Comparison of ENCODE assay signal across 15 cellular contexts in genomic region chr5:150156540-150156939, GRCh38. TPM values are rescaled to one million over a fixed set of nuclear protein-coding genes. Genes with fewer than 3 reads are reported as not detected.
DNase-seq lines count a peak whose midpoint lies in the region; ATAC-seq and TF ChIP-seq lines count a peak whose summit lies in the region.
"Had no signal": no experiment of that assay in that cellular context is flagged by ENCODE, and none has a peak within 500 bp of the region (broad histone marks: within the 10 kb centered on the region; RNA-seq: fewer than 3 reads in every experiment).

No MANE protein-coding gene starts in this region.

- peaks cover 42% of the 10 kb centered on the region for H3K4me1 Mint-ChIP-seq in activated CD8-positive, alpha-beta memory T cell treated with anti-CD3 and anti-CD28 coated beads, Interleukin-2, amount 10 ng/mL, durations not matched to agents 7 days and 5 days
- peaks cover 28 to 36% of the 10 kb centered on the region in 2 donors for H3K4me1 Mint-ChIP-seq in natural killer cell treated with Interleukin-12 subunit alpha and Interleukin-12 subunit beta and Interleukin-15 and Interleukin-18, amount 100 ng/mL, for 72 hours (ENCODE audit: low read depth in 2 of 2)
- H3K4me1 Mint-ChIP-seq in type B pancreatic cell (ENCODE audit: unreplicated experiment) = peaks cover 52% of the 10 kb centered on the region

- no peak for DNase-seq in activated CD8-positive, alpha-beta memory T cell treated with anti-CD3 and anti-CD28 coated beads, Interleukin-2, amount 10 ng/mL, durations not matched to agents 7 days and 5 days
- no peak for DNase-seq in activated CD8-positive, alpha-beta memory T cell treated with anti-CD3 and anti-CD28 coated beads, Interleukin-2, amount 50 U/mL, for 4 hours
- DNase-seq in natural killer cell treated with Interleukin-12 subunit alpha and Interleukin-12 subunit beta and Interleukin-15 and Interleukin-18, amount 100 ng/mL, for 72 hours (ENCODE audit: low spot score) = no peak
- DNase-seq in type B pancreatic cell (ENCODE audit: extremely low spot score, unreplicated experiment) = no peak
- no peak for DNase-seq in COLO829 (ENCODE audit: low spot score)
- DNase-seq in RKO (ENCODE audit: low spot score) = no peak
- no peak for DNase-seq in NCI-H2107 treated with DMSO at 0.1 percent for 48 hours (lab: John Stamatoyannopoulos, UW; ENCODE audit: unreplicated experiment)
- DNase-seq: 8988T; activated CD4-positive, alpha-beta memory T cell treated with anti-CD3 and anti-CD28 coated beads, Interleukin-2, amount 10 ng/mL, durations not matched to agents 7 days and 5 days; H9; NCI-H69; retina had no signal

- peak overlapping the region; percentile 88 for H3K4me3 Mint-ChIP-seq in activated CD8-positive, alpha-beta memory T cell treated with anti-CD3 and anti-CD28 coated beads, Interleukin-2, amount 10 ng/mL, durations not matched to agents 7 days and 5 days
- H3K4me3 Mint-ChIP-seq in natural killer cell treated with Interleukin-12 subunit alpha and Interleukin-12 subunit beta and Interleukin-15 and Interleukin-18, amount 100 ng/mL, for 72 hours = peak overlapping the region; percentile 97
- H3K4me3 Mint-ChIP-seq in type B pancreatic cell = peak overlapping the region; percentile 89

- H3K27me3 Mint-ChIP-seq in activated CD8-positive, alpha-beta memory T cell treated with anti-CD3 and anti-CD28 coated beads, Interleukin-2, amount 10 ng/mL, durations not matched to agents 7 days and 5 days = peaks cover 11% of the 10 kb centered on the region
- H3K27me3 Mint-ChIP-seq in natural killer cell treated with Interleukin-12 subunit alpha and Interleukin-12 subunit beta and Interleukin-15 and Interleukin-18, amount 100 ng/mL, for 72 hours = no peaks in the 10 kb centered on the region
- H3K27me3 Mint-ChIP-seq in type B pancreatic cell = peaks cover 23% of the 10 kb centered on the region

- peak overlapping the region; percentile 90 for H3K27ac ChIP-seq in cingulate gyrus (ENCODE audit: low read depth, low read length)

- no peak for ATAC-seq in activated CD8-positive, alpha-beta memory T cell treated with anti-CD3 and anti-CD28 coated beads, Interleukin-2, amount 10 ng/mL, durations not matched to agents 7 days and 5 days
- no peak for ATAC-seq in natural killer cell treated with Interleukin-12 subunit alpha and Interleukin-12 subunit beta and Interleukin-15 and Interleukin-18, amount 100 ng/mL, for 72 hours

- CTCF ChIA-PET in activated CD8-positive, alpha-beta memory T cell treated with anti-CD3 and anti-CD28 coated beads, Interleukin-2, amount 10 ng/mL, durations not matched to agents 7 days and 5 days (lab: Charles Lee) = interaction anchor here (0.6 to 4.0 kb wide), 3 partner anchors 22 to 159 kb away, joined by 3 to 20 read pairs (median 3); no protein-coding TSS in a partner anchor

- H3K36me3 Mint-ChIP-seq in activated CD8-positive, alpha-beta memory T cell treated with anti-CD3 and anti-CD28 coated beads, Interleukin-2, amount 10 ng/mL, durations not matched to agents 7 days and 5 days = peaks cover 14% of the 10 kb centered on the region
- H3K36me3 Mint-ChIP-seq in natural killer cell treated with Interleukin-12 subunit alpha and Interleukin-12 subunit beta and Interleukin-15 and Interleukin-18, amount 100 ng/mL, for 72 hours = no peaks in the 10 kb centered on the region
- H3K36me3 Mint-ChIP-seq in type B pancreatic cell = no peaks in the 10 kb centered on the region

- no peak for TF ChIP-seq CTCF in type B pancreatic cell (conservative IDR thresholded peaks at IDR 0.05)

- H3K9me3 Mint-ChIP-seq in activated CD8-positive, alpha-beta memory T cell treated with anti-CD3 and anti-CD28 coated beads, Interleukin-2, amount 10 ng/mL, durations not matched to agents 7 days and 5 days (ENCODE audit: low read depth) = no peaks in the 10 kb centered on the region
- H3K9me3 Mint-ChIP-seq in natural killer cell treated with Interleukin-12 subunit alpha and Interleukin-12 subunit beta and Interleukin-15 and Interleukin-18, amount 100 ng/mL, for 72 hours = no peaks in the 10 kb centered on the region
- H3K9me3 Mint-ChIP-seq in type B pancreatic cell = no peaks in the 10 kb centered on the region
- H3K9me3 Mint-ChIP-seq: activated CD4-positive, alpha-beta memory T cell treated with anti-CD3 and anti-CD28 coated beads, Interleukin-2, amount 10 ng/mL, durations not matched to agents 7 days and 5 days; H9 had no signal

- no peak overlapping the region for H3K27ac Mint-ChIP-seq in activated CD8-positive, alpha-beta memory T cell treated with anti-CD3 and anti-CD28 coated beads, Interleukin-2, amount 10 ng/mL, durations not matched to agents 7 days and 5 days
- H3K27ac Mint-ChIP-seq in natural killer cell treated with Interleukin-12 subunit alpha and Interleukin-12 subunit beta and Interleukin-15 and Interleukin-18, amount 100 ng/mL, for 72 hours = peak overlapping the region; percentile 53 to 86
- H3K27ac Mint-ChIP-seq in type B pancreatic cell = peak overlapping the region; percentile 55
- H3K27ac Mint-ChIP-seq: activated CD4-positive, alpha-beta memory T cell treated with anti-CD3 and anti-CD28 coated beads, Interleukin-2, amount 10 ng/mL, durations not matched to agents 7 days and 5 days had no signal

RNA-seq across cellular contexts. Expression of gene PDGFRB, which starts 0.9 kb away (rescaled TPM):
- 10 to 100 TPM; 53.3 to 68.9 TPM for total RNA-seq in activated CD8-positive, alpha-beta memory T cell treated with anti-CD3 and anti-CD28 coated beads, Interleukin-2, amount 10 ng/mL, durations not matched to agents 7 days and 5 days
- 1 to 10 TPM; 4.4 to 9.0 TPM for total RNA-seq in natural killer cell treated with Interleukin-12 subunit alpha and Interleukin-12 subunit beta and Interleukin-15 and Interleukin-18, amount 100 ng/mL, for 72 hours
- 3.3 and 74.8 TPM in 2 replicates for total RNA-seq in type B pancreatic cell (ENCODE audit: low replicate concordance)

RNA-seq across cellular contexts. Expression of gene CDX1, which starts 10.0 kb away (rescaled TPM):
- not detected for total RNA-seq in activated CD8-positive, alpha-beta memory T cell treated with anti-CD3 and anti-CD28 coated beads, Interleukin-2, amount 10 ng/mL, durations not matched to agents 7 days and 5 days
- total RNA-seq in natural killer cell treated with Interleukin-12 subunit alpha and Interleukin-12 subunit beta and Interleukin-15 and Interleukin-18, amount 100 ng/mL, for 72 hours = not detected
- 5.0 and 13.4 TPM in 2 replicates for total RNA-seq in type B pancreatic cell (ENCODE audit: low replicate concordance)
- total RNA-seq: activated CD4-positive, alpha-beta memory T cell treated with anti-CD3 and anti-CD28 coated beads, Interleukin-2, amount 10 ng/mL, durations not matched to agents 7 days and 5 days; G401 had no signal

RNA-seq across cellular contexts. Expression of gene SLC6A7, which starts 33.3 kb away (rescaled TPM):
- not detected for total RNA-seq in activated CD8-positive, alpha-beta memory T cell treated with anti-CD3 and anti-CD28 coated beads, Interleukin-2, amount 10 ng/mL, durations not matched to agents 7 days and 5 days
- total RNA-seq in natural killer cell treated with Interleukin-12 subunit alpha and Interleukin-12 subunit beta and Interleukin-15 and Interleukin-18, amount 100 ng/mL, for 72 hours = not detected
- total RNA-seq in type B pancreatic cell (ENCODE audit: low replicate concordance) = 0.10 and 0.38 TPM in 2 replicates
- total RNA-seq: activated CD4-positive, alpha-beta memory T cell treated with anti-CD3 and anti-CD28 coated beads, Interleukin-2, amount 10 ng/mL, durations not matched to agents 7 days and 5 days; G401; H9; kidney epithelial cell had no signal
